ENCODE assay signal across 15 cellular contexts in the genomic region with DNA sequence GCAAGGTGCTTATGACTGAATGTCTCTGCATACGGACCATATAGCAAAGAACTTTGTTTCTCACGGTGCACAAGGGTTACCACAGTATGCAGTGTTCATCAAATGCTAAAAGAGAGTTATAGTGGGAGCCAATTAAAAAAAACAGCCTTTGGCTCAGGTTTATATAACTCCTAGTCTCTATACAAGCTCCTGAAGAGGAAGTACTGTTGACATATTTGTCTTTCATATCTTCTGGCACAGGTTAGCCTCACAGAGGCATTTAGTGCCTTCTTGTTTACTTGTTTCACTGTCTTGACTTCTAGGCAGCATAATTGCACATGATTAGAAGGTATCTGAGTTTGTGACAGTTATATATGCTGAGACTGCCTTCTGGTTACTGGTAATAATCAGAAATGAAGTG.
A peak's percentile ranks its signal among the peaks of the same experiment; 100 is the strongest.
DNase-seq lines count a peak whose midpoint lies in the region; ATAC-seq, FAIRE-seq and TF ChIP-seq lines count a peak whose summit lies in the region.
"Had no signal": no experiment of that assay in that cellular context is flagged by ENCODE, and none has a peak within 500 bp of the region (broad histone marks: within the 10 kb centered on the region; RNA-seq: fewer than 3 reads in every experiment).

No MANE protein-coding gene starts in this region.

- no peaks in the 10 kb centered on the region for H3K9me2 ChIP-seq in neural cell (ENCODE audit: insufficient read depth, low read length)

- no peak overlapping the region for H3K27ac Mint-ChIP-seq in astrocyte (ENCODE audit: unreplicated experiment)
- H3K27ac Mint-ChIP-seq: CD8-positive, alpha-beta memory T cell; IgD-negative memory B cell had no signal

- H2AFZ ChIP-seq in astrocyte (ENCODE audit: low read depth, low read length) = no peak overlapping the region
- no peak overlapping the region for H2AFZ ChIP-seq in neural cell (ENCODE audit: low read depth, low read length)

- no peak overlapping the region for H3K4me3 Mint-ChIP-seq in astrocyte (ENCODE audit: unreplicated experiment)
- H3K4me3 Mint-ChIP-seq: CD8-positive, alpha-beta memory T cell; IgD-negative memory B cell had no signal

- TF ChIP-seq RAD21 in neural cell (conservative IDR thresholded peaks at IDR 0.05) = no peak

- H3K4me1 Mint-ChIP-seq in astrocyte (ENCODE audit: low read depth, unreplicated experiment) = no peaks in the 10 kb centered on the region
- H3K4me1 Mint-ChIP-seq: CD8-positive, alpha-beta memory T cell; IgD-negative memory B cell had no signal

- no peak overlapping the region for H3K9ac ChIP-seq in astrocyte (ENCODE audit: low read length)
- no peak overlapping the region for H3K9ac ChIP-seq in neural cell (ENCODE audit: low read length)

- H3K9me3 Mint-ChIP-seq in astrocyte (ENCODE audit: unreplicated experiment) = no peaks in the 10 kb centered on the region
- H3K9me3 Mint-ChIP-seq: CD8-positive, alpha-beta memory T cell had no signal

- H3K4me2 ChIP-seq in astrocyte (ENCODE audit: low read length) = no peak overlapping the region
- no peak overlapping the region for H3K4me2 ChIP-seq in neural cell (ENCODE audit: low read length)

- no peak overlapping the region for H3K27ac ChIP-seq in astrocyte (ENCODE audit: low read depth, low read length)
- H3K27ac ChIP-seq in neural cell (ENCODE audit: low read length) = no peak overlapping the region

- no peaks in the 10 kb centered on the region for H3K4me1 ChIP-seq in astrocyte (ENCODE audit: insufficient read depth, low read length)
- H3K4me1 ChIP-seq: Caco-2, HAP-1 had no signal

- no peak for ATAC-seq in GM21381 (IDR thresholded peaks at IDR 0.05; ENCODE audit: unreplicated experiment)
- ATAC-seq: GM12878 had no signal

- DNase-seq in D721Med (ENCODE audit: insufficient read length, low spot score) = no peak
- DNase-seq in astrocyte (ENCODE audit: low read depth) = no peak
- DNase-seq in MV-4-11 (lab: John Stamatoyannopoulos, UW) = no peak
- no peak for DNase-seq in GM19239 (ENCODE audit: insufficient read length, low spot score)
- no peak for DNase-seq in germinal center (ENCODE audit: low spot score)
- DNase-seq: Caco-2; CD8-positive, alpha-beta memory T cell; DMS79; GOT3 had no signal

- H3K4me3 ChIP-seq in astrocyte (ENCODE audit: insufficient read depth, low read depth, low read length) (no peak overlapping the region), neural cell (ENCODE audit: low read length) (no peak overlapping the region)
- H3K4me3 ChIP-seq: GM12878, HAP-1 had no signal

- peak; percentile 68 for TF ChIP-seq EP300 in neural cell (conservative IDR thresholded peaks at IDR 0.05; ENCODE audit: poor library complexity, severe bottlenecking)

- H3K9me3 ChIP-seq in astrocyte (ENCODE audit: insufficient read depth, low read depth, low read length) (no peaks in the 10 kb centered on the region), neural cell (ENCODE audit: low read length) (no peaks in the 10 kb centered on the region)
- H3K9me3 ChIP-seq: Caco-2, HAP-1 had no signal

- no peaks in the 10 kb centered on the region for H3F3A ChIP-seq in neural cell (ENCODE audit: insufficient read depth, low read length, poor library complexity, severe bottlenecking)

- H3K36me3 ChIP-seq in astrocyte (ENCODE audit: insufficient read depth, low read length) (no peaks in the 10 kb centered on the region), neural cell (ENCODE audit: insufficient read depth, low read length) (no peaks in the 10 kb centered on the region)
- H3K36me3 ChIP-seq: HAP-1 had no signal

- H3K27me3 Mint-ChIP-seq in astrocyte (ENCODE audit: low read depth, unreplicated experiment) = no peaks in the 10 kb centered on the region
- H3K27me3 Mint-ChIP-seq: IgD-negative memory B cell had no signal

- no peak for TF ChIP-seq CTCF in D721Med (IDR thresholded peaks at IDR 0.05; ENCODE audit: insufficient read depth, missing control alignments)
- TF ChIP-seq CTCF in astrocyte (IDR thresholded peaks at IDR 0.05; ENCODE audit: insufficient read depth, low read depth, low read length) = no peak
- no peak for TF ChIP-seq CTCF in neural cell (IDR thresholded peaks at IDR 0.05; ENCODE audit: poor library complexity, severe bottlenecking)

- H3K27me3 ChIP-seq in astrocyte (ENCODE audit: insufficient read depth, low read length) (no peaks in the 10 kb centered on the region), neural cell (ENCODE audit: insufficient read depth, low read depth, low read length) (no peaks in the 10 kb centered on the region)

- H3K36me3 Mint-ChIP-seq in astrocyte (ENCODE audit: low read depth, unreplicated experiment) = no peaks in the 10 kb centered on the region
- H3K36me3 Mint-ChIP-seq: CD8-positive, alpha-beta memory T cell; IgD-negative memory B cell had no signal

- no peaks in the 10 kb centered on the region for H3K79me2 ChIP-seq in astrocyte (ENCODE audit: insufficient read depth, low read length)
- H3K79me2 ChIP-seq in neural cell (replicated peaks; ENCODE audit: insufficient read depth, low read length) = no peaks in the 10 kb centered on the region

- no peaks in the 10 kb centered on the region for H4K20me1 ChIP-seq in astrocyte (ENCODE audit: insufficient read depth, low read length)
- no peaks in the 10 kb centered on the region for H4K20me1 ChIP-seq in neural cell (ENCODE audit: insufficient read depth)

- FAIRE-seq in D721Med (lab: Jason Lieb, UNC) (peak; percentile 25), astrocyte (lab: Jason Lieb, UNC) (peak; percentile 98), GM19239 (lab: Jason Lieb, UNC) (no peak)
- FAIRE-seq: GM12878, GM18507 had no signal

TF ChIP-seq in neural cell, 6 proteins besides CTCF, POLR2A, EP300 and RAD21:
- TF ChIP-seq POLR2AphosphoS5 (IDR thresholded peaks at IDR 0.05) = peak; percentile 46
- TF ChIP-seq EZH2 (IDR thresholded peaks at IDR 0.05; ENCODE audit: borderline replicate concordance, insufficient read depth, low read length, poor library complexity, severe bottlenecking) = no peak
